ENCODE assay signal across 27 cellular contexts in genomic region chr16:19856120-19856519, GRCh38. TPM values are rescaled to one million over a fixed set of nuclear protein-coding genes. Genes with fewer than 3 reads are reported as not detected.
"Had no signal": no experiment of that assay in that cellular context is flagged by ENCODE, and none has a peak within 500 bp of the region (broad histone marks: within the 10 kb centered on the region; RNA-seq: fewer than 3 reads in every experiment).

No MANE protein-coding gene starts in this region.

- H3K9me3 Mint-ChIP-seq: central memory CD8-positive, alpha-beta T cell; natural killer cell treated with Interleukin-12 subunit alpha and Interleukin-12 subunit beta and Interleukin-15 and Interleukin-18, amount 100 ng/mL, for 72 hours; stimulated activated naive B cell treated with anti-CD40 and anti-IgM and Interleukin-4, amounts not matched to agents 10 μg/mL and 1 μg/mL and 100 μg/mL, for 72 hours had no signal

- H3K36me3 Mint-ChIP-seq: natural killer cell treated with Interleukin-12 subunit alpha and Interleukin-12 subunit beta and Interleukin-15 and Interleukin-18, amount 100 ng/mL, for 72 hours had no signal

- H3K4me3 ChIP-seq: breast epithelium, left ventricle myocardium inferior, lung, mucosa of descending colon, pancreas, right atrium auricular region, stomach, suprapubic skin, tibial nerve had no signal

- H3K27ac ChIP-seq: left ventricle myocardium inferior, pancreas, right atrium auricular region, stomach, suprapubic skin, tibial nerve, VCaP had no signal

- H3K4me1 Mint-ChIP-seq: central memory CD8-positive, alpha-beta T cell had no signal

- H3K4me3 Mint-ChIP-seq: central memory CD8-positive, alpha-beta T cell; natural killer cell treated with Interleukin-12 subunit alpha and Interleukin-12 subunit beta and Interleukin-15 and Interleukin-18, amount 100 ng/mL, for 72 hours; stimulated activated naive B cell treated with anti-CD40 and anti-IgM and Interleukin-4, amounts not matched to agents 10 μg/mL and 1 μg/mL and 100 μg/mL, for 72 hours had no signal

- ATAC-seq: activated CD4-positive, CD25-positive, alpha-beta regulatory T cell treated with anti-CD3 and anti-CD28 coated beads, Interleukin-2, amount 50 U/mL, for 24 hours; mucosa of descending colon; pancreas; stimulated activated naive B cell treated with anti-CD40 and anti-IgM and Interleukin-4, amounts not matched to agents 10 μg/mL and 1 μg/mL and 100 μg/mL, for 72 hours had no signal

- H3K4me1 ChIP-seq: pancreas, suprapubic skin had no signal

- H3K27me3 ChIP-seq: breast epithelium, pancreas, right atrium auricular region, stomach, suprapubic skin, tibial nerve had no signal

- H3K9me3 ChIP-seq: breast epithelium, left ventricle myocardium inferior, mucosa of descending colon, pancreas, right atrium auricular region, stomach, suprapubic skin, tibial nerve had no signal

- H3K27ac Mint-ChIP-seq: natural killer cell treated with Interleukin-12 subunit alpha and Interleukin-12 subunit beta and Interleukin-15 and Interleukin-18, amount 100 ng/mL, for 72 hours; stimulated activated naive B cell treated with anti-CD40 and anti-IgM and Interleukin-4, amounts not matched to agents 10 μg/mL and 1 μg/mL and 100 μg/mL, for 72 hours had no signal

- H3K27me3 Mint-ChIP-seq: stimulated activated naive B cell treated with anti-CD40 and anti-IgM and Interleukin-4, amounts not matched to agents 10 μg/mL and 1 μg/mL and 100 μg/mL, for 72 hours had no signal

- DNase-seq: activated CD4-positive, alpha-beta T cell treated with anti-CD3 and anti-CD28 coated beads for 48 hours; activated CD4-positive, alpha-beta T cell treated with anti-CD3 and anti-CD28 coated beads, Interleukin-2, amount 50 U/mL, for 48 hours; activated CD8-positive, alpha-beta memory T cell treated with anti-CD3 and anti-CD28 coated beads, Interleukin-2, amount 50 U/mL, for 4 hours; activated gamma-delta T cell treated with Interleukin-2 at 50 U/mL for 16 hours; activated naive CD4-positive, alpha-beta T cell treated with anti-CD3 and anti-CD28 coated beads, Interleukin-2, amount 50 U/mL, for 16 hours; activated T-cell treated with anti-CD3 and anti-CD28 coated beads, Interleukin-2, amount 50 U/mL, for 1 hour; amniotic stem cell; dermis blood vessel endothelial cell; effector CD8-positive, alpha-beta T cell; left ventricle myocardium inferior; mesendoderm; mucosa of descending colon; stimulated activated CD4-positive, alpha-beta T cell treated with anti-CD3 and anti-CD28 coated beads, Interleukin-15, amount 100 ng/mL, for 24 hours; stimulated activated CD4-positive, alpha-beta T cell treated with anti-CD3 and anti-CD28 coated beads, Interleukin-2, amount 100 ng/mL, for 24 hours; stimulated activated naive B cell treated with anti-CD40 and anti-IgM and Interleukin-4, amounts not matched to agents 10 μg/mL and 1 μg/mL and 100 μg/mL, for 72 hours; stomach had no signal

RNA-seq across cellular contexts. Expression of gene GPRC5B, which starts 28.5 kb away (rescaled TPM):
- total RNA-seq: activated CD8-positive, alpha-beta memory T cell treated with anti-CD3 and anti-CD28 coated beads for 36 hours; natural killer cell treated with Interleukin-12 subunit alpha and Interleukin-12 subunit beta and Interleukin-15 and Interleukin-18, amount 100 ng/mL, for 72 hours had no signal
